ENCODE assay signal across 9 cellular contexts in the genomic region with DNA sequence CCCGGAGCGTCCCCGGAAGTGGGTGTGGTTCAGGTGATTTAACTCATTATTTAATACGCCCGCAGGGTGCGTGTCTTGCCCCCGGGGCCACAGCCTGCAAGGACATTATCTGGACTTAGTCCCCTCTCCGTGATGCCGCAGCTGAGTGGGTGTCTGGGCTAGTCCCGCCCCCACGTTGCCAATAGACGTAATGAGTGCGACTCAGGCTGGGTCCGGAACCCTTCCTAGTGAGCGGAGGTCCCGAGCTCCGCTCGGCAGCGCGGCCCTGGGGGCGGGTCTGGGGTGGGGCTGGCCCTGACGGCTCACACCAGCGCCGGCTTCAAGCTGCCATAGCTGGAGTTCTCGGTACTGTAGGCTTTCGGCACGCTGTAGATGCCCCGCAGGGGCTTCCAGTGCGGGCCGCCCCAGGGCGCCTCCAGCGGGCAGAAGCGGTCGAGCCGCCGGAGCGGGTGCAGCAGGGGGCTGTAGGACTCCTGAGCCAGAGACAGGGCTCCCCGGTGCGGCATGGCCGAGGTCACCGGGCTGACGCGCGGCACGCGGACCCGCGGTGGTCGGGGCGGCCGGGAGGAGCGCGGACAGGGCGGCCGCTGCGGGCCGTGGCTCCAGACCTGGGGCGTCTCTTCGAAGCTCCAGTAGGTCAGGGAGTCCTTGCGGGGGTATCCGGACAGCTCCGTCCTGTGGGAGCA. TPM values are rescaled to one million over a fixed set of nuclear protein-coding genes. Genes with fewer than 3 reads are reported as not detected.
DNase-seq lines count a peak whose midpoint lies in the region; ATAC-seq, FAIRE-seq and TF ChIP-seq lines count a peak whose summit lies in the region.
"Had no signal": no experiment of that assay in that cellular context is flagged by ENCODE, and none has a peak within 500 bp of the region (broad histone marks: within the 10 kb centered on the region; RNA-seq: fewer than 3 reads in every experiment).

No MANE protein-coding gene starts in this region.

- ATAC-seq in GM18870 (IDR thresholded peaks at IDR 0.05; ENCODE audit: unreplicated experiment) = no peak

- no peaks in the 10 kb centered on the region for H3K27me3 ChIP-seq in WERI-Rb-1 (ENCODE audit: insufficient read depth, low read depth, severe bottlenecking)
- no peaks in the 10 kb centered on the region for H3K27me3 ChIP-seq in bronchial epithelial cell (ENCODE audit: control insufficient read depth, insufficient read depth, low read length)
- no peaks in the 10 kb centered on the region for H3K27me3 ChIP-seq in kidney epithelial cell (ENCODE audit: control insufficient read depth, insufficient read depth, low read length)

- H3K27ac ChIP-seq in WERI-Rb-1 = 0 out of 2 replicates have a peak overlapping the region, but pooled peaks have one; percentile 22
- H3K27ac ChIP-seq: epithelial cell of prostate had no signal

- no peak for FAIRE-seq in bronchial epithelial cell (lab: Jason Lieb, UNC)

- H3K9me3 ChIP-seq in WERI-Rb-1 (ENCODE audit: severe bottlenecking) = no peaks in the 10 kb centered on the region

- peak; percentile 58 for TF ChIP-seq CTCF in GM10266 (IDR thresholded peaks at IDR 0.05; ENCODE audit: control insufficient read depth, insufficient read depth, low read depth, missing control alignments)
- TF ChIP-seq CTCF in WERI-Rb-1 (IDR thresholded peaks at IDR 0.05; ENCODE audit: low read depth, low read length) = peak; percentile 53
- TF ChIP-seq CTCF in bronchial epithelial cell (IDR thresholded peaks at IDR 0.05; ENCODE audit: insufficient read depth, low read length, severe bottlenecking) = peak; percentile 66
- peak; percentile 71 for TF ChIP-seq CTCF in kidney epithelial cell (IDR thresholded peaks at IDR 0.05; ENCODE audit: insufficient read depth, low read length, poor library complexity, severe bottlenecking)

- peaks cover 31% of the 10 kb centered on the region for H3K36me3 ChIP-seq in WERI-Rb-1
- peaks cover 5% of the 10 kb centered on the region for H3K36me3 ChIP-seq in bronchial epithelial cell (ENCODE audit: control insufficient read depth, insufficient read depth, low read length)
- no peaks in the 10 kb centered on the region for H3K36me3 ChIP-seq in kidney epithelial cell (ENCODE audit: control insufficient read depth, insufficient read depth, low read length)

- DNase-seq in GM10266 (ENCODE audit: extremely low spot score) (peak; percentile 85), LoVo (ENCODE audit: low spot score) (peak; percentile 63), WERI-Rb-1 (peak; percentile 80), bronchial epithelial cell (ENCODE audit: low read depth) (no peak), kidney epithelial cell (ENCODE audit: low read depth) (no peak), posterior vena cava (ENCODE audit: low spot score) (no peak)
- peak; percentile 49 to 59 for DNase-seq in stimulated activated CD4-positive, alpha-beta T cell treated with anti-CD3 and anti-CD28 coated beads, Interleukin-4, amount 100 ng/mL, for 4 hours

- peak overlapping the region; percentile 26 for H3K4me3 ChIP-seq in WERI-Rb-1 (ENCODE audit: low read depth, low read length)
- H3K4me3 ChIP-seq in bronchial epithelial cell (ENCODE audit: low read depth, low read length) = peak overlapping the region; percentile 36
- H3K4me3 ChIP-seq in kidney epithelial cell (ENCODE audit: low read depth, low read length) = peak overlapping the region; percentile 28

- intact Hi-C loops in posterior vena cava (cut with DNase I) = no loop called here

RNA-seq across cellular contexts. Expression of a gene that starts 0.9 kb away (rescaled TPM):
- 0.38 TPM in 1 of 2 replicates, not detected in the other for total RNA-seq in bronchial epithelial cell
- total RNA-seq in kidney epithelial cell = 8.2 and 8.4 TPM in 2 replicates
- not detected for total RNA-seq in posterior vena cava

RNA-seq across cellular contexts. Expression of a gene that starts 6.3 kb away (rescaled TPM):
- total RNA-seq in bronchial epithelial cell (not detected in 2 replicates), kidney epithelial cell (not detected in 2 replicates), posterior vena cava (not detected)

RNA-seq across cellular contexts. Expression of a gene that starts 13.9 kb away (rescaled TPM):
- not detected in 2 replicates for total RNA-seq in bronchial epithelial cell
- total RNA-seq in kidney epithelial cell = 1.9 and 5.1 TPM in 2 replicates
- not detected for total RNA-seq in posterior vena cava

RNA-seq across cellular contexts. Expression of a gene that starts 18.9 kb away (rescaled TPM):
- not detected in 2 replicates for total RNA-seq in bronchial epithelial cell
- total RNA-seq in kidney epithelial cell = 13.7 and 15.3 TPM in 2 replicates
- not detected for total RNA-seq in posterior vena cava

RNA-seq across cellular contexts. Expression of a gene that starts 24.1 kb away (rescaled TPM):
- 154 and 267 TPM in 2 replicates for total RNA-seq in bronchial epithelial cell
- 174 and 177 TPM in 2 replicates for total RNA-seq in kidney epithelial cell
- total RNA-seq in posterior vena cava = 10 to 100 TPM; 34.7 to 43.1 TPM

Comparison
In these comparisons a context has a peak if more than half of its experiments do, and no peak if none do; other contexts are left out.
1. DNase-seq: peak in GM10266 (single experiment), LoVo (single experiment), WERI-Rb-1 (single experiment) and stimulated activated CD4-positive, alpha-beta T cell treated with anti-CD3 and anti-CD28 coated beads, Interleukin-4, amount 100 ng/mL, for 4 hours (2 of 2); none in bronchial epithelial cell (single experiment), kidney epithelial cell (single experiment) and posterior vena cava (single experiment).
2. Peak in every context shown above with its lines, with median percentiles within 50 percentile points of each other: CTCF ChIP-seq and H3K4me3 ChIP-seq.